Comparison of ENCODE assay signal across 8 cellular contexts in the genomic region with DNA sequence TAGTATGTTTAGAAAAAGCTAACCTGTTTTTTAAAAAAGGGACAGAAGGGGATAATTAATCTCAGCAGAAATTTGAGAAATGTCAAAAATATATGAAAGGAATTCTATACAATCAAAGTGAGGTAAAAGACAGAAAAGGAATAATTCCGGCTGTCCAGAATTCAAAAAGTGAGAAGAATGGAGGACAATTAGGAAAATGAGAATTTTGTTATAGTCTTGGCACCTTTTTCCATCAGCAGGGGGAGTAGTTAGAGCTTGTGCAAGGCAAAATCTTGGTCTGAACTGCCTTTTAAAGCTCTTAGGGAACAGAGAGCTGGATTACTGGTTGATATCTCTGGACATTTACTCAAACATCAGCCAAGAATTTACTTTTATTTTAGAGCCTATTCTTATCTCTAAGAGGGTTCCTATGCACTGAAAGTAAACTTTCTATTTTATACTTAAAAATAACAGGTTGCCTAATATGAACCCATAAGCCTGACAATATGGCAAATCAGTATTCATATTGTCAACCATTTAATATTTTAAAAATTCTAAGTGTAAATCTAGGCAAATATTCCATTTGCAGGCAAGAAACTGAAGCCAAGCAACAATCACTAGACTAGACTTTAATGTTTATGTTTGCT.
DNase-seq lines count a peak whose midpoint lies in the region; ATAC-seq and TF ChIP-seq lines count a peak whose summit lies in the region.

No MANE protein-coding gene starts in this region.

- no peaks in the 10 kb centered on the region for H3K9me3 Mint-ChIP-seq in endothelial cell (ENCODE audit: unreplicated experiment)

- ATAC-seq in HG03039 (IDR thresholded peaks at IDR 0.05; ENCODE audit: unreplicated experiment): no peak
- no peak for ATAC-seq in HG02885 (IDR thresholded peaks at IDR 0.05; ENCODE audit: poor library complexity, unreplicated experiment)

- no peak overlapping the region for H3K4me3 Mint-ChIP-seq in endothelial cell (ENCODE audit: unreplicated experiment)

- no peak overlapping the region for H3K27ac Mint-ChIP-seq in endothelial cell (ENCODE audit: unreplicated experiment)

- peak; percentile 11 to 23 for DNase-seq in NCI-H524 (lab: John Stamatoyannopoulos, UW)
- DNase-seq in NCI-H524 treated with DMSO at 0.1 percent for 48 hours (lab: John Stamatoyannopoulos, UW): no peak
- DNase-seq in NCI-H82 (lab: John Stamatoyannopoulos, UW): peak; percentile 70
- peak; percentile 21 for DNase-seq in endothelial cell (ENCODE audit: low spot score)
- peak; percentile 74 for DNase-seq in pons (ENCODE audit: low spot score)
- no peak for DNase-seq in stimulated activated naive CD4-positive, alpha-beta T cell treated with Interleukin-2 at 50 U/mL for 16 hours (lab: John Stamatoyannopoulos, UW)

- H3K36me3 Mint-ChIP-seq in endothelial cell (ENCODE audit: low read depth, unreplicated experiment): no peaks in the 10 kb centered on the region

- peak; percentile 44 for TF ChIP-seq CTCF in endothelial cell (IDR thresholded peaks at IDR 0.05; ENCODE audit: unreplicated experiment)

- H3K4me1 Mint-ChIP-seq in endothelial cell (ENCODE audit: unreplicated experiment): peaks cover 3% of the 10 kb centered on the region

- H3K27me3 Mint-ChIP-seq in endothelial cell (ENCODE audit: unreplicated experiment): no peaks in the 10 kb centered on the region

Comparison
In these comparisons a context has a peak if more than half of its experiments do, and no peak if none do; other contexts are left out.
1. DNase-seq: peak in NCI-H524 (2 of 2), NCI-H82 (single experiment), endothelial cell (single experiment) and pons (single experiment); none in NCI-H524 treated with DMSO at 0.1 percent for 48 hours (single experiment) and stimulated activated naive CD4-positive, alpha-beta T cell treated with Interleukin-2 at 50 U/mL for 16 hours (single experiment).